ENCODE assay signal across 1 cellular context in the genomic region with DNA sequence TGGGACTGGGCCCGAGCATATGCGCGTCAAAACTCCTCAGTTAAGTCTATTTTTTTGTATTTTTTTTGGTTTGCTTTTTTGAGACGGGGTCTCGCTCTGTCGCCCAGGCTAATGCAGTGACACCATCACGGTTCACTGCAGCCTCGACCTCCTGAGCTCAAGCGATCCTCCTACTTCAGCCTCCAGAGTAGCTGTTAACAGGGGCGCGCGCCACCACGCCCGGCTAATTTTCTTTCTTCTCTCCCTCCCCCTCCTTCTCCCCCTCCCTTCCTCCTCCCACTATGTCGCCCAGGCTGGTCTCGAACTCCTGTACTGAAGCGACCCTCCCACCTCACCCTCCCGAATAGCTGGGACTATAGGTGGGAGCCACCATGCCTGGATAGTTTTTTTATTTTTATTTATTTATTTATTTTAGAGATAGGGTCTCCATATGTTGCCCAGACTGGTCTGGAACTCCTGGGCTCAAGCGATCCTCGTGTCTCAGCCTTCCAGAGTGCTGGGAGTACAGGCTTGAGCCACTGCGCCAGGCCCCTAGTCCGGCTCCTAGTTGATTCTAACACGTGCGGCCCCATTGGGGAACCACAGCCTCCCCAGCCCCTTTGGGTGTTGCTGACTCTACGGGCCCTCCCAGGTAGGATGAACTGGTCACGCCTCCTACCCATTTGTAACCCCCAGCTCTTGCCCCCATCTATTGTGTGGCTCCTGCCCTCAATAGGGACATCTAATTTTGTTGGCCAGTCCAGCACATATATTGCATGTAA.
TF ChIP-seq lines count a peak whose summit lies in the region.

No MANE protein-coding gene starts in this region.

TF ChIP-seq in HepG2, 621 proteins besides CTCF, POLR2A, EP300 and RAD21:
- TF ChIP-seq, protein P1, sequence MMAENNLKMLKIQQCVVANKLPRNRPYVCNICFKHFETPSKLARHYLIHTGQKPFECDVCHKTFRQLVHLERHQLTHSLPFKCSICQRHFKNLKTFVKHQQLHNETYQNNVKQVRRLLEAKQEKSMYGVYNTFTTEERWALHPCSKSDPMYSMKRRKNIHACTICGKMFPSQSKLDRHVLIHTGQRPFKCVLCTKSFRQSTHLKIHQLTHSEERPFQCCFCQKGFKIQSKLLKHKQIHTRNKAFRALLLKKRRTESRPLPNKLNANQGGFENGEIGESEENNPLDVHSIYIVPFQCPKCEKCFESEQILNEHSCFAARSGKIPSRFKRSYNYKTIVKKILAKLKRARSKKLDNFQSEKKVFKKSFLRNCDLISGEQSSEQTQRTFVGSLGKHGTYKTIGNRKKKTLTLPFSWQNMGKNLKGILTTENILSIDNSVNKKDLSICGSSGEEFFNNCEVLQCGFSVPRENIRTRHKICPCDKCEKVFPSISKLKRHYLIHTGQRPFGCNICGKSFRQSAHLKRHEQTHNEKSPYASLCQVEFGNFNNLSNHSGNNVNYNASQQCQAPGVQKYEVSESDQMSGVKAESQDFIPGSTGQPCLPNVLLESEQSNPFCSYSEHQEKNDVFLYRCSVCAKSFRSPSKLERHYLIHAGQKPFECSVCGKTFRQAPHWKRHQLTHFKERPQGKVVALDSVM (CRISPR knock-in tag; IDR thresholded peaks at IDR 0.05) = peak; percentile 21; the same call in 1 of the 2 replicates
- TF ChIP-seq ZNF816 (CRISPR knock-in tag; IDR thresholded peaks at IDR 0.05; ENCODE audit: borderline replicate concordance) (no peak), ZNF274 (CRISPR knock-in tag; IDR thresholded peaks at IDR 0.05) (no peak)
